Comparison of ENCODE assay signal across 13 cellular contexts in genomic region chr2:218963597-218963996, GRCh38. TPM values are rescaled to one million over a fixed set of nuclear protein-coding genes. Genes with fewer than 3 reads are reported as not detected.
A peak's percentile ranks its signal among the peaks of the same experiment; 100 is the strongest.
DNase-seq lines count a peak whose midpoint lies in the region; TF ChIP-seq lines count a peak whose summit lies in the region.
"Had no signal": no experiment of that assay in that cellular context is flagged by ENCODE, and none has a peak within 500 bp of the region (broad histone marks: within the 10 kb centered on the region; RNA-seq: fewer than 3 reads in every experiment).

No MANE protein-coding gene starts in this region.

- 36 to 37% methylated on average over 2 to 4 of the region's 5 CpGs for WGBS in mesodermal cell (ENCODE audit: insufficient coverage in 2 of 2), 2 experiments

- DNase-seq in BE2C, result no peak
- DNase-seq in Jurkat, Clone E6-1 (ENCODE audit: low read depth, low spot score), result peak; percentile 51
- no peak for DNase-seq in NCI-H1694 treated with DMSO at 0.1 percent for 48 hours (lab: John Stamatoyannopoulos, UW)
- no peak for DNase-seq in COLO829 (ENCODE audit: low spot score)
- DNase-seq in tibial artery, result no peak
- DNase-seq in epidermal melanocyte (ENCODE audit: insufficient read length, low spot score), result no peak
- DNase-seq: esophagus squamous epithelium had no signal

- H3K4me1 Mint-ChIP-seq in brain, result peaks cover 48% of the 10 kb centered on the region

- H3K4me3 ChIP-seq in BE2C (ENCODE audit: low read depth, low read length) (peak overlapping the region; percentile 72), mesodermal cell (ENCODE audit: extremely low read depth, insufficient read depth, low read length, poor library complexity, severe bottlenecking) (peak overlapping the region; percentile 43), tibial artery (no peak overlapping the region)
- H3K4me3 ChIP-seq in Jurkat, Clone E6-1 (ENCODE audit: low read length), result no peak overlapping the region
- H3K4me3 ChIP-seq: esophagus squamous epithelium had no signal

- H3K27me3 Mint-ChIP-seq in brain, result peaks cover 92% of the 10 kb centered on the region

- no peaks in the 10 kb centered on the region for H3K9me3 ChIP-seq in BE2C
- H3K9me3 ChIP-seq in mesodermal cell (ENCODE audit: control insufficient read depth, low read length), result no peaks in the 10 kb centered on the region
- H3K9me3 ChIP-seq in tibial artery, result no peaks in the 10 kb centered on the region
- H3K9me3 ChIP-seq: esophagus squamous epithelium had no signal

- intact Hi-C loops in tibial artery (cut with DNase I; ENCODE audit: low total_unique reads), result no loop called here

- H3K27me3 ChIP-seq in BE2C, result no peaks in the 10 kb centered on the region
- peaks cover 4 to 85% of the 10 kb centered on the region in 2 donors for H3K27me3 ChIP-seq in tibial artery

- TF ChIP-seq CTCF in BE2C (IDR thresholded peaks at IDR 0.05; ENCODE audit: low read depth, low read length), result no peak
- peak in 1 of 2 experiments; percentile 18 for TF ChIP-seq CTCF in brain (conservative IDR thresholded peaks at IDR 0.05)
- no peak for TF ChIP-seq CTCF in tibial artery (IDR thresholded peaks at IDR 0.05)

- H3K36me3 ChIP-seq in BE2C (peaks cover 7% of the 10 kb centered on the region; the same call in 1 of the 2 replicates), mesodermal cell (ENCODE audit: control insufficient read depth, insufficient read depth, low read length) (no peaks in the 10 kb centered on the region), tibial artery (no peaks in the 10 kb centered on the region)
- H3K36me3 ChIP-seq: cardiac muscle cell, esophagus squamous epithelium had no signal

- H3K4me1 ChIP-seq in BE2C (peaks cover 10% of the 10 kb centered on the region), mesodermal cell (ENCODE audit: control insufficient read depth, insufficient read depth, low read length, poor library complexity, severe bottlenecking) (peaks cover 16% of the 10 kb centered on the region), tibial artery (peaks cover 0 to 30% (median 16%) of the 10 kb centered on the region in 4 donors)

- no peaks in the 10 kb centered on the region for H3K36me3 Mint-ChIP-seq in brain
- H3K36me3 Mint-ChIP-seq: stimulated activated memory B cell treated with anti-CD40 and anti-IgM and Interleukin-4, amounts not matched to agents 10 μg/mL and 1 μg/mL and 100 μg/mL, for 72 hours had no signal

- peak overlapping the region; percentile 47 to 94 (median 87) for H3K27ac Mint-ChIP-seq in brain
- H3K27ac Mint-ChIP-seq: activated naive CD4-positive, alpha-beta T cell treated with anti-CD3 and anti-CD28 coated beads for 36 hours; stimulated activated memory B cell treated with anti-CD40 and anti-IgM and Interleukin-4, amounts not matched to agents 10 μg/mL and 1 μg/mL and 100 μg/mL, for 72 hours had no signal

- peak overlapping the region; percentile 75 for H3K27ac ChIP-seq in mesodermal cell (ENCODE audit: low read depth, low read length, severe bottlenecking)
- no peak overlapping the region for H3K27ac ChIP-seq in tibial artery
- H3K27ac ChIP-seq: cardiac muscle cell, esophagus squamous epithelium had no signal

- H3K9me3 Mint-ChIP-seq in brain, result peaks cover 0 to 7% (median 0%) of the 10 kb centered on the region in 5 experiments
- H3K9me3 Mint-ChIP-seq: activated naive CD4-positive, alpha-beta T cell treated with anti-CD3 and anti-CD28 coated beads for 36 hours had no signal

- H3K4me3 Mint-ChIP-seq in brain, result peak overlapping the region; percentile 82 to 88 (median 87)
- H3K4me3 Mint-ChIP-seq: activated naive CD4-positive, alpha-beta T cell treated with anti-CD3 and anti-CD28 coated beads for 36 hours; stimulated activated memory B cell treated with anti-CD40 and anti-IgM and Interleukin-4, amounts not matched to agents 10 μg/mL and 1 μg/mL and 100 μg/mL, for 72 hours had no signal

RNA-seq across cellular contexts. Expression of gene CDK5R2, which starts 4.1 kb away (rescaled TPM):
- 126 TPM for polyA plus RNA-seq in BE2C (2012; ENCODE audit: insufficient read depth, insufficient read length, low read depth)
- polyA plus RNA-seq in Jurkat, Clone E6-1 (2012; ENCODE audit: insufficient read depth, insufficient read length), result 2.4 TPM
- polyA plus RNA-seq in brain (ENCODE audit: insufficient read depth, low read depth, low replicate concordance), result 44.3 TPM
- polyA plus RNA-seq in mesodermal cell (2013, experiment 1 of 2), result 0.74 TPM
- polyA plus RNA-seq in mesodermal cell (2013, experiment 2 of 2), result 0.40 TPM

RNA-seq across cellular contexts. Expression of gene FEV, which starts 21.4 kb away (rescaled TPM):
- polyA plus RNA-seq in BE2C (2012; ENCODE audit: insufficient read depth, insufficient read length, low read depth), result 1,006 TPM
- not detected for polyA plus RNA-seq in Jurkat, Clone E6-1 (2012; ENCODE audit: insufficient read depth, insufficient read length)
- 5.9 TPM for polyA plus RNA-seq in brain (ENCODE audit: insufficient read depth, low read depth, low replicate concordance)
- polyA plus RNA-seq in mesodermal cell (2013, experiment 1 of 2), result 4.6 TPM
- 3.2 TPM for polyA plus RNA-seq in mesodermal cell (2013, experiment 2 of 2)
- polyA plus RNA-seq: BJ, cardiac muscle cell had no signal

RNA-seq across cellular contexts. Expression of gene CRYBA2, which starts 29.6 kb away (rescaled TPM):
- polyA plus RNA-seq in BE2C (2012; ENCODE audit: insufficient read depth, insufficient read length, low read depth), result 3.1 TPM
- polyA plus RNA-seq in Jurkat, Clone E6-1 (2012; ENCODE audit: insufficient read depth, insufficient read length), result not detected
- 9.1 TPM for polyA plus RNA-seq in brain (ENCODE audit: insufficient read depth, low read depth, low replicate concordance)
- polyA plus RNA-seq in mesodermal cell (2013, experiment 1 of 2), result 3.2 TPM
- 2.6 TPM for polyA plus RNA-seq in mesodermal cell (2013, experiment 2 of 2)
- polyA plus RNA-seq: cardiac muscle cell had no signal

Comparison
In these comparisons a context has a peak if more than half of its experiments do, and no peak if none do; other contexts are left out.
1. H3K4me3 ChIP-seq: peak in BE2C (single experiment) and mesodermal cell (single experiment); none in Jurkat, Clone E6-1 (single experiment) and tibial artery (0 of 2).